ENCODE assay signal across 8 cellular contexts in the genomic region with DNA sequence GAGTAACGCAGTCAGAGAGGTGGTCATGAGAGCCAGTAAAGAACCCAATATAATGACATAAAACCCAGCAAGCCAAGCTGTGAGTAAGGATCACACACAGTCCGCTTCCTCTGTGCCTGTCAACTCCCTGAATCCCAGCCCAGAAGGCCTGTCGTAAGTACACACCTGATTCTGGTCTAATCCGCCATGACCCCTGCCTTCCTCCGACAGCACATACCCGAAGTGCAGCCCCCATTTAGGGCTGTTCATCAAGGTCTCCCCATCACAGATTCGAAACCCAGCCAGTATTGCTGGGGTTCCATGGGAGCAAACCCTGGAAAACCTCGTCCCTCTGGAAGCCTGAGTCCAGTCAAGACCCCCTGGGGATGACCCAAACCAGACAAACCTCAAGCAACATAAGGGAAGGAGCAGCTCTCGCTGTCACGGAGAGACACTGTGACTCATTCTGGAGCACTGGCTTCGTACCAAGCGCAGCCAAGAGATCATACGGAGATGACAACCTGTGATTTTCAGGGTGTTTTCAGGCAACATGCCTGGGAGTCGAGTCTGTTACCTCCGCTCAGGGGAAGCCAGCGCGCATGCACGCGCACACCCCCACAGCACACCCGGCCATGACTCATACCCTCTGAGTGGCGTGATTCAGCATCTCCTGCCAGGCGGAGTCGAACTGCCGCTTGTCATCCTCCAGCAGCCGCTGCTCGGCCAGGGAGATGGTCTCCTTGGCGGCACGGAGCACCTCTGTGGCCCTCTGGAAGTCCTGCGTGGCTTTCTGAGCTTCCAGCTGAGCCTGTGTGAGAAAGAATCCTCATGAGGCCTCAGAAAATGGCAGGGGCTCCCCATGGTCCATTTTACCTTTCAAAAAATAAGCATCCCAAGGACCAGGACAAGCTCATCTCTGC.
A peak's percentile ranks its signal among the peaks of the same experiment; 100 is the strongest.
DNase-seq lines count a peak whose midpoint lies in the region; ATAC-seq and TF ChIP-seq lines count a peak whose summit lies in the region.

No MANE protein-coding gene starts in this region.

- peak overlapping the region; percentile 46 for H3K27ac Mint-ChIP-seq in CD8-positive, alpha-beta T cell

- POLR2A ChIA-PET in CD8-positive, alpha-beta T cell (lab: Charles Lee) = interaction anchor here (1.0 to 2.7 kb wide), 6 partner anchors 61 to 171 kb away, joined by 3 to 10 read pairs (median 3); partner anchors contain the start of genes CAPN7 and SH3BP5

- peak overlapping the region; percentile 3 for H3K4me3 ChIP-seq in CD8-positive, alpha-beta T cell (ENCODE audit: low read depth, low read length)
- H3K4me3 ChIP-seq in mesodermal cell (ENCODE audit: extremely low read depth, insufficient read depth, low read length, poor library complexity, severe bottlenecking) = no peak overlapping the region

- H3K27me3 ChIP-seq in CD8-positive, alpha-beta T cell (ENCODE audit: insufficient read depth, low read length) = no peaks in the 10 kb centered on the region

- TF ChIP-seq CTCF in CD8-positive, alpha-beta T cell (IDR thresholded peaks at IDR 0.05) = no peak

- H3K4me1 Mint-ChIP-seq in CD8-positive, alpha-beta T cell (ENCODE audit: low read depth) = peaks cover 62% of the 10 kb centered on the region

- H3K36me3 ChIP-seq in CD8-positive, alpha-beta T cell (ENCODE audit: insufficient read depth, low read length) = no peaks in the 10 kb centered on the region
- peaks cover 33% of the 10 kb centered on the region for H3K36me3 ChIP-seq in mesodermal cell (ENCODE audit: control insufficient read depth, insufficient read depth, low read length)

- intact Hi-C loops in CD8-positive, alpha-beta T cell (cut with DNase I, micrococcal nuclease) = loop anchor here (2.0 kb wide), 3 partner anchors 63 to 287 kb away; partner anchors contain the start of genes CAPN7 (in 1 of the 2), EAF1 (in 1 of the 2) and METTL6 (in 1 of the 2)

- peak overlapping the region; percentile 21 for H3K27ac ChIP-seq in CD8-positive, alpha-beta T cell (ENCODE audit: low read depth, low read length)
- H3K27ac ChIP-seq in mesodermal cell (ENCODE audit: low read depth, low read length, severe bottlenecking) = peak overlapping the region; percentile 87

- H3K9me3 Mint-ChIP-seq in CD8-positive, alpha-beta T cell = no peaks in the 10 kb centered on the region

- peak; percentile 58 to 88 (median 81) for DNase-seq in CD8-positive, alpha-beta T cell
- peak; percentile 39 for DNase-seq in NCI-H1694 treated with DMSO at 0.1 percent for 48 hours (lab: John Stamatoyannopoulos, UW)
- peak; percentile 88 for DNase-seq in activated CD8-positive, alpha-beta memory T cell treated with anti-CD3 and anti-CD28 coated beads for 24 hours
- DNase-seq in ecto neural progenitor cell (ENCODE audit: low spot score) = peak; percentile 42
- DNase-seq in stimulated activated CD8-positive, alpha-beta memory T cell treated with anti-CD3 and anti-CD28 coated beads, Interleukin-2, amount 100 ng/mL, for 1 hour (ENCODE audit: low read depth in 2 of 2) = peak; percentile 69 to 74
- no peak for DNase-seq in RPMI8226

- no peaks in the 10 kb centered on the region for H3K36me3 Mint-ChIP-seq in CD8-positive, alpha-beta T cell

- peaks cover 71% of the 10 kb centered on the region for H3K4me1 ChIP-seq in CD8-positive, alpha-beta T cell (ENCODE audit: insufficient read depth, low read length)
- H3K4me1 ChIP-seq in mesodermal cell (ENCODE audit: control insufficient read depth, insufficient read depth, low read length, poor library complexity, severe bottlenecking) = peaks cover 32% of the 10 kb centered on the region

- no peaks in the 10 kb centered on the region for H3K27me3 Mint-ChIP-seq in CD8-positive, alpha-beta T cell (ENCODE audit: low read depth)

- peak; percentile 61 for ATAC-seq in CD8-positive, alpha-beta T cell
- peak; percentile 77 for ATAC-seq in GM21786 (IDR thresholded peaks at IDR 0.05; ENCODE audit: unreplicated experiment)

- no peaks in the 10 kb centered on the region for H3K9me3 ChIP-seq in CD8-positive, alpha-beta T cell (ENCODE audit: low read length)
- H3K9me3 ChIP-seq in mesodermal cell (ENCODE audit: control insufficient read depth, low read length) = no peaks in the 10 kb centered on the region

- H3K4me3 Mint-ChIP-seq in CD8-positive, alpha-beta T cell = peak overlapping the region; percentile 64

- CTCF ChIA-PET in CD8-positive, alpha-beta T cell (lab: Charles Lee) = interaction anchor here (0.8 to 9.1 kb wide), 32 partner anchors 8 to 163 kb away, joined by 3 to 127 read pairs (median 12); partner anchors contain the start of genes CAPN7, METTL6 and SH3BP5

- WGBS in mesodermal cell (ENCODE audit: insufficient coverage in 2 of 2), 2 experiments = 59 to 66% methylated on average over 28 of the region's 29 CpGs
